Comparison of ENCODE assay signal across 1 cellular context in genomic region chr6:32838114-32838958, GRCh38.
TF ChIP-seq lines count a peak whose summit lies in the region.

Gene TAP2 (minus strand): TSS chr6:32838739. CDS start chr6:32838233, 506 bp downstream.

TF ChIP-seq in K562, 482 proteins besides CTCF, POLR2A, EP300 and RAD21 (continued from another document and continues in another):
- TF ChIP-seq MGA (IDR thresholded peaks at IDR 0.05) (no peak), ETS1 (conservative IDR thresholded peaks at IDR 0.05; ENCODE audit: control insufficient read depth, low read depth, low read length) (peak; percentile 68), ZNF707 (CRISPR knock-in tag; conservative IDR thresholded peaks at IDR 0.05) (no peak), ZFPM2 (CRISPR knock-in tag; IDR thresholded peaks at IDR 0.05) (no peak), RBM25 (IDR thresholded peaks at IDR 0.05; ENCODE audit: low read depth, low read length, severe bottlenecking) (no peak), ZNF143 (CRISPR knock-in tag; IDR thresholded peaks at IDR 0.05) (no peak), HMGXB4 (CRISPR knock-in tag; IDR thresholded peaks at IDR 0.05) (no peak; the same call in 1 of the 2 replicates), ARID1B (IDR thresholded peaks at IDR 0.05) (no peak), XRCC3 (IDR thresholded peaks at IDR 0.05) (no peak), PATZ1 (CRISPR knock-in tag; IDR thresholded peaks at IDR 0.05; ENCODE audit: borderline replicate concordance) (no peak), ZNF655 (CRISPR knock-in tag; IDR thresholded peaks at IDR 0.05) (no peak), ZNF696 (CRISPR knock-in tag; conservative IDR thresholded peaks at IDR 0.05) (no peak), NR4A1 (CRISPR knock-in tag; IDR thresholded peaks at IDR 0.05) (no peak), NR4A1 (tag; IDR thresholded peaks at IDR 0.05) (no peak), SOX6 (IDR thresholded peaks at IDR 0.05) (peak; percentile 34; the same call in 1 of the 2 replicates), SMAD3 (CRISPR knock-in tag; conservative IDR thresholded peaks at IDR 0.05) (no peak), CAMTA2 (CRISPR knock-in tag; conservative IDR thresholded peaks at IDR 0.05) (no peak), STAT5A (IDR thresholded peaks at IDR 0.05; ENCODE audit: borderline replicate concordance, low read length) (no peak), DACH1 (IDR thresholded peaks at IDR 0.05; ENCODE audit: partially characterized antibody) (no peak), CXXC5 (CRISPR knock-in tag; IDR thresholded peaks at IDR 0.05) (peak; percentile 75), ESRRA (IDR thresholded peaks at IDR 0.05; ENCODE audit: borderline replicate concordance, low read depth) (peak; percentile 76; the same call in 1 of the 2 replicates), TFAM (CRISPR knock-in tag; conservative IDR thresholded peaks at IDR 0.05) (no peak), ARID3A (IDR thresholded peaks at IDR 0.05; ENCODE audit: borderline replicate concordance, low read depth, low read length) (no peak), FOXA3 (CRISPR knock-in tag; conservative IDR thresholded peaks at IDR 0.05 in 1 of 2, IDR thresholded peaks at IDR 0.05 in 1 of 2) (no peak), NR2F6 (CRISPR knock-in tag; IDR thresholded peaks at IDR 0.05) (no peak), ATF4 (CRISPR knock-in tag; IDR thresholded peaks at IDR 0.05) (no peak), MCM7 (IDR thresholded peaks at IDR 0.05) (no peak), JUND (IDR thresholded peaks at IDR 0.05; ENCODE audit: borderline replicate concordance, low read depth, low read length) (peak; percentile 71; the same call in 1 of the 2 replicates), JUND (tag; IDR thresholded peaks at IDR 0.05; ENCODE audit: borderline replicate concordance, low read depth, low read length) (no peak; the same call in 2 of the 3 replicates), HNRNPH1 (optimal IDR thresholded peaks at IDR 0.05; ENCODE audit: low read depth, low read length) (no peak), MEF2D (tag; conservative IDR thresholded peaks at IDR 0.05; ENCODE audit: low read depth) (no peak), CEBPB (tag; IDR thresholded peaks at IDR 0.05) (no peak), VEZF1 (CRISPR knock-in tag; IDR thresholded peaks at IDR 0.05) (peak; percentile 73)
